In genomic region chr15:92884459-92884812, GRCh38 we compare ENCODE assay signal across 8 cellular contexts.
DNase-seq lines count a peak whose midpoint lies in the region; ATAC-seq, FAIRE-seq and TF ChIP-seq lines count a peak whose summit lies in the region.

No MANE protein-coding gene starts in this region.

- peak overlapping the region; percentile 98 for H3K27ac Mint-ChIP-seq in nephron progenitor cell

- peaks cover 29 to 53% (median 43%) of the 10 kb centered on the region in 10 experiments for H3K4me1 ChIP-seq in BLaER1 treated with 17β-estradiol and CSF1 and Interleukin-3, amounts not matched to agents 10 nM and 100 nM
- H3K4me1 ChIP-seq in duodenal mucosa (ENCODE audit: control insufficient read depth in 1 of 2, insufficient read depth in 2 of 2, low read length in 2 of 2), result peaks cover 31 to 41% of the 10 kb centered on the region in 2 donors

- H3K9me3 Mint-ChIP-seq in nephron progenitor cell, result peaks cover 2% of the 10 kb centered on the region

- peak overlapping the region; percentile 99 for H3K4me3 Mint-ChIP-seq in nephron progenitor cell

- no peak for ATAC-seq in GM21529 (IDR thresholded peaks at IDR 0.05; ENCODE audit: unreplicated experiment)

- H4K20me1 ChIP-seq in BLaER1 treated with 17β-estradiol and CSF1 and Interleukin-3, amounts not matched to agents 10 nM and 100 nM, result peaks cover 9 to 65% (median 52%) of the 10 kb centered on the region in 11 experiments

- H3K4me1 Mint-ChIP-seq in nephron progenitor cell, result peaks cover 58% of the 10 kb centered on the region

- FAIRE-seq in HTR-8/SVneo (lab: Jason Lieb, UNC), result no peak

- H3K9ac ChIP-seq in BLaER1 treated with 17β-estradiol and CSF1 and Interleukin-3, amounts not matched to agents 10 nM and 100 nM, result peak overlapping the region; percentile 100
- H3K9ac ChIP-seq in duodenal mucosa (ENCODE audit: low read depth in 1 of 2, low read length in 2 of 2), result peak overlapping the region; percentile 61 to 99

- peaks cover 60% of the 10 kb centered on the region for H3K36me3 Mint-ChIP-seq in nephron progenitor cell (ENCODE audit: low read depth)

- H3K9me3 ChIP-seq in BLaER1 treated with 17β-estradiol and CSF1 and Interleukin-3, amounts not matched to agents 10 nM and 100 nM (replicated peaks in 1 of 11), result no peaks in the 10 kb centered on the region
- H3K9me3 ChIP-seq in duodenal mucosa (ENCODE audit: control insufficient read depth in 1 of 2, low read length in 2 of 2), result no peaks in the 10 kb centered on the region

- peaks cover 36 to 57% (median 50%) of the 10 kb centered on the region in 11 experiments for H3K36me3 ChIP-seq in BLaER1 treated with 17β-estradiol and CSF1 and Interleukin-3, amounts not matched to agents 10 nM and 100 nM
- H3K36me3 ChIP-seq in duodenal mucosa (ENCODE audit: control insufficient read depth in 1 of 2, insufficient read depth in 2 of 2, low read length in 2 of 2), result peaks cover 21 to 22% of the 10 kb centered on the region in 2 donors

- TF ChIP-seq POLR2A in NB4 (IDR thresholded peaks at IDR 0.05; ENCODE audit: extremely low read depth, insufficient read length), result no peak

- no peak for DNase-seq in NB4 (ENCODE audit: low read depth)
- no peak for DNase-seq in nephron progenitor cell
- DNase-seq in GM19238 (ENCODE audit: insufficient read length, low spot score), result no peak
- DNase-seq in HTR-8/SVneo (ENCODE audit: insufficient read length, low spot score), result no peak
- no peak for DNase-seq in NCI-H1694 (lab: John Stamatoyannopoulos, UW)

- no peaks in the 10 kb centered on the region for H3K27me3 Mint-ChIP-seq in nephron progenitor cell (ENCODE audit: low read depth, poor library complexity)

- peak overlapping the region; percentile 99 to 100 (median 100) for H3K27ac ChIP-seq in BLaER1 treated with 17β-estradiol and CSF1 and Interleukin-3, amounts not matched to agents 10 nM and 100 nM
- H3K27ac ChIP-seq in duodenal mucosa (ENCODE audit: low read depth, low read length), result peak overlapping the region; percentile 77

- TF ChIP-seq CTCF in NB4 (IDR thresholded peaks at IDR 0.05; ENCODE audit: low read depth, low read length) (no peak), nephron progenitor cell (IDR thresholded peaks at IDR 0.05) (no peak)

- H3K4me2 ChIP-seq in BLaER1 treated with 17β-estradiol and CSF1 and Interleukin-3, amounts not matched to agents 10 nM and 100 nM, result peak overlapping the region; percentile 55 to 87 (median 71); a peak in 20 of 22 replicates

- H3K4me3 ChIP-seq in BLaER1 treated with 17β-estradiol and CSF1 and Interleukin-3, amounts not matched to agents 10 nM and 100 nM, result peak overlapping the region; percentile 93 to 98 (median 94)
- peak overlapping the region; percentile 80 for H3K4me3 ChIP-seq in NB4 (ENCODE audit: low read depth, low read length)
- peak overlapping the region; percentile 73 to 95 for H3K4me3 ChIP-seq in duodenal mucosa (ENCODE audit: low read depth in 1 of 2, low read length in 2 of 2)

- no peaks in the 10 kb centered on the region for H3K27me3 ChIP-seq in BLaER1 treated with 17β-estradiol and CSF1 and Interleukin-3, amounts not matched to agents 10 nM and 100 nM
- H3K27me3 ChIP-seq in duodenal mucosa (ENCODE audit: control insufficient read depth in 1 of 2, insufficient read depth in 2 of 2, low read length in 2 of 2), result no peaks in the 10 kb centered on the region
